ENCODE assay signal across 8 cellular contexts in genomic region chr19:38851622-38852230, GRCh38. TPM values are rescaled to one million over a fixed set of nuclear protein-coding genes. Genes with fewer than 3 reads are reported as not detected.
DNase-seq lines count a peak whose midpoint lies in the region; ATAC-seq, FAIRE-seq and TF ChIP-seq lines count a peak whose summit lies in the region.

No MANE protein-coding gene starts in this region.

- peak overlapping the region; percentile 74 to 80 (median 77) for H3K4me3 ChIP-seq in keratinocyte (ENCODE audit: control insufficient read depth in 2 of 3, extremely low read depth in 1 of 3, insufficient read depth in 2 of 3, low read depth in 1 of 3, low read length in 3 of 3)

- dilution Hi-C loops in keratinocyte (cut with MboI; ENCODE audit: extremely low pct_ligation_motif_present, low sequenced_read_pairs) = no loop called here

- peaks cover 11 to 16% of the 10 kb centered on the region in 2 experiments for H3K36me3 ChIP-seq in keratinocyte (ENCODE audit: control insufficient read depth in 2 of 2, extremely low read depth in 1 of 2, insufficient read depth in 2 of 2, low read length in 2 of 2)

- H3K4me1 ChIP-seq in keratinocyte (ENCODE audit: control insufficient read depth, extremely low read depth, insufficient read depth, low read length) = peaks cover 36% of the 10 kb centered on the region

- peak overlapping the region; percentile 77 for H3K9ac ChIP-seq in keratinocyte (ENCODE audit: control insufficient read depth, extremely low read depth, insufficient read depth, low read length)

- peaks cover 24% of the 10 kb centered on the region for H3K79me2 ChIP-seq in keratinocyte (ENCODE audit: control insufficient read depth, insufficient read depth, low read length)

- H2AFZ ChIP-seq in keratinocyte (ENCODE audit: control insufficient read depth, low read length) = peak overlapping the region; percentile 71

- no peak for TF ChIP-seq CTCF in keratinocyte (optimal IDR thresholded peaks at IDR 0.05 in 1 of 3, IDR thresholded peaks at IDR 0.05 in 1 of 3, conservative IDR thresholded peaks at IDR 0.05 in 1 of 3; ENCODE audit: extremely low read depth in 1 of 3, insufficient read depth in 2 of 3, low read length in 3 of 3)

- H4K20me1 ChIP-seq in keratinocyte (ENCODE audit: control insufficient read depth, extremely low read depth, insufficient read depth, low read length) = peaks cover 13% of the 10 kb centered on the region

- no peaks in the 10 kb centered on the region for H3K9me3 ChIP-seq in keratinocyte (ENCODE audit: control insufficient read depth, low read depth, low read length)

- H3K4me2 ChIP-seq in keratinocyte (ENCODE audit: control insufficient read depth, extremely low read depth, insufficient read depth, low read depth, low read length) = peak overlapping the region; percentile 86

- peaks cover 2% of the 10 kb centered on the region for H3K9me1 ChIP-seq in keratinocyte (ENCODE audit: control insufficient read depth, extremely low read depth, insufficient read depth, low read length)

- FAIRE-seq in keratinocyte (lab: Jason Lieb, UNC) = no peak

- peak; percentile 22 for ATAC-seq in HG02981 (IDR thresholded peaks at IDR 0.05; ENCODE audit: unreplicated experiment)
- ATAC-seq in HG02884 (IDR thresholded peaks at IDR 0.05; ENCODE audit: unreplicated experiment) = no peak

- H3K27ac ChIP-seq in keratinocyte (ENCODE audit: control insufficient read depth, insufficient read depth, low read length) = peak overlapping the region; percentile 81

- peak; percentile 97 for DNase-seq in Daoy (ENCODE audit: low read depth)
- peak; percentile 98 for DNase-seq in NCI-H345 (lab: John Stamatoyannopoulos, UW)
- DNase-seq in activated CD4-positive, CD25-positive, alpha-beta regulatory T cell (lab: John Stamatoyannopoulos, UW) = peak; percentile 74 to 85 (median 77)
- DNase-seq in central memory CD4-positive, alpha-beta T cell = peak; percentile 88
- DNase-seq in keratinocyte (ENCODE audit: low read depth, low spot score) = no peak
- DNase-seq in stimulated activated CD4-positive, alpha-beta T cell treated with anti-CD3 and anti-CD28 coated beads, Interleukin-12 subunit alpha, Interleukin-12 subunit beta, amount 100 ng/mL, for 24 hours (ENCODE audit: low read depth in 2 of 2) = peak; percentile 80 to 90

- no peaks in the 10 kb centered on the region for H3K27me3 ChIP-seq in keratinocyte (ENCODE audit: control insufficient read depth, extremely low read depth, insufficient read depth, low read length)

RNA-seq across cellular contexts. Expression of gene HNRNPL, which starts 1.9 kb away (rescaled TPM):
- 293 and 361 TPM in 2 replicates for total RNA-seq in Daoy (2014; rRNA removed; shearing (Covaris generic))
- 144 to 343 TPM (median 308 TPM) in 3 replicates for polyA plus RNA-seq in keratinocyte
- 166 TPM for polyA plus RNA-seq in keratinocyte (2011; ENCODE audit: low read depth)
- polyA plus RNA-seq in keratinocyte (2011; cell fraction: cytosol; rRNA removed) = 208 and 259 TPM in 2 replicates
- polyA plus RNA-seq in keratinocyte (2011; cell fraction: nucleus; rRNA removed) = 347 and 351 TPM in 2 replicates
- polyA plus RNA-seq in keratinocyte (2012; ENCODE audit: low replicate concordance) = 163 and 328 TPM in 2 replicates
- 254 to 505 TPM (median 341 TPM) in 3 replicates for polyA minus RNA-seq in keratinocyte
- 170 TPM for polyA minus RNA-seq in keratinocyte (2011; cell fraction: cytosol; rRNA and poly(A)+ RNA removed)
- polyA minus RNA-seq in keratinocyte (2011; cell fraction: nucleus; rRNA and poly(A)+ RNA removed) = 135 and 210 TPM in 2 replicates

RNA-seq across cellular contexts. Expression of gene ECH1, which starts 20.1 kb away (rescaled TPM):
- total RNA-seq in Daoy (2014; rRNA removed; shearing (Covaris generic)) = 23.8 and 24.5 TPM in 2 replicates
- 64.9 to 85.5 TPM (median 72.1 TPM) in 3 replicates for polyA plus RNA-seq in keratinocyte
- 32.1 TPM for polyA plus RNA-seq in keratinocyte (2011; ENCODE audit: low read depth)
- polyA plus RNA-seq in keratinocyte (2011; cell fraction: cytosol; rRNA removed) = 46.8 and 72.4 TPM in 2 replicates
- 40.6 and 53.7 TPM in 2 replicates for polyA plus RNA-seq in keratinocyte (2011; cell fraction: nucleus; rRNA removed)
- polyA plus RNA-seq in keratinocyte (2012; ENCODE audit: low replicate concordance) = 87.0 and 145 TPM in 2 replicates
- 48.7 to 107 TPM (median 62.3 TPM) in 3 replicates for polyA minus RNA-seq in keratinocyte
- polyA minus RNA-seq in keratinocyte (2011; cell fraction: cytosol; rRNA and poly(A)+ RNA removed) = 51.2 TPM
- polyA minus RNA-seq in keratinocyte (2011; cell fraction: nucleus; rRNA and poly(A)+ RNA removed) = 10.2 and 16.0 TPM in 2 replicates

RNA-seq across cellular contexts. Expression of gene RINL, which starts 26.3 kb away (rescaled TPM):
- 2.8 and 2.9 TPM in 2 replicates for total RNA-seq in Daoy (2014; rRNA removed; shearing (Covaris generic))
- 3.2 to 6.3 TPM (median 4.3 TPM) in 3 replicates for polyA plus RNA-seq in keratinocyte
- polyA plus RNA-seq in keratinocyte (2011; ENCODE audit: low read depth) = 1.1 TPM
- 2.9 and 4.0 TPM in 2 replicates for polyA plus RNA-seq in keratinocyte (2011; cell fraction: cytosol; rRNA removed)
- 3.6 and 4.3 TPM in 2 replicates for polyA plus RNA-seq in keratinocyte (2011; cell fraction: nucleus; rRNA removed)
- polyA plus RNA-seq in keratinocyte (2012; ENCODE audit: low replicate concordance) = 2.2 and 5.0 TPM in 2 replicates
- 2.9 to 9.5 TPM (median 3.2 TPM) in 3 replicates for polyA minus RNA-seq in keratinocyte
- polyA minus RNA-seq in keratinocyte (2011; cell fraction: cytosol; rRNA and poly(A)+ RNA removed) = 1.3 TPM
- 1.3 and 2.3 TPM in 2 replicates for polyA minus RNA-seq in keratinocyte (2011; cell fraction: nucleus; rRNA and poly(A)+ RNA removed)

RNA-seq across cellular contexts. Expression of gene LGALS4, which starts 39.0 kb away (rescaled TPM):
- total RNA-seq in Daoy (2014; rRNA removed; shearing (Covaris generic)) = not detected in 2 replicates
- polyA plus RNA-seq in keratinocyte = 0.11 to 0.30 TPM (median 0.13 TPM) in 3 replicates
- 0.86 TPM for polyA plus RNA-seq in keratinocyte (2011; ENCODE audit: low read depth)
- 0.13 TPM in 1 of 2 replicates, not detected in the other for polyA plus RNA-seq in keratinocyte (2011; cell fraction: cytosol; rRNA removed)
- 0.71 and 1.1 TPM in 2 replicates for polyA plus RNA-seq in keratinocyte (2011; cell fraction: nucleus; rRNA removed)
- 1.5 TPM in 1 of 2 replicates, not detected in the other for polyA plus RNA-seq in keratinocyte (2012; ENCODE audit: low replicate concordance)
- polyA minus RNA-seq in keratinocyte = not detected in 3 replicates
- not detected for polyA minus RNA-seq in keratinocyte (2011; cell fraction: cytosol; rRNA and poly(A)+ RNA removed)
- polyA minus RNA-seq in keratinocyte (2011; cell fraction: nucleus; rRNA and poly(A)+ RNA removed) = not detected in 2 replicates

RNA-seq across cellular contexts. Expression of gene SIRT2, which starts 47.7 kb away (rescaled TPM):
- 21.8 and 26.6 TPM in 2 replicates for total RNA-seq in Daoy (2014; rRNA removed; shearing (Covaris generic))
- polyA plus RNA-seq in keratinocyte = 46.6 to 57.4 TPM (median 47.6 TPM) in 3 replicates
- polyA plus RNA-seq in keratinocyte (2011; ENCODE audit: low read depth) = 16.6 TPM
- polyA plus RNA-seq in keratinocyte (2011; cell fraction: cytosol; rRNA removed) = 38.8 and 56.8 TPM in 2 replicates
- polyA plus RNA-seq in keratinocyte (2011; cell fraction: nucleus; rRNA removed) = 76.7 and 81.9 TPM in 2 replicates
- 36.7 and 46.8 TPM in 2 replicates for polyA plus RNA-seq in keratinocyte (2012; ENCODE audit: low replicate concordance)
- polyA minus RNA-seq in keratinocyte = 36.1 to 57.7 TPM (median 40.9 TPM) in 3 replicates
- 38.6 TPM for polyA minus RNA-seq in keratinocyte (2011; cell fraction: cytosol; rRNA and poly(A)+ RNA removed)
- polyA minus RNA-seq in keratinocyte (2011; cell fraction: nucleus; rRNA and poly(A)+ RNA removed) = 12.7 and 19.2 TPM in 2 replicates
